In genomic region chr14:102795060-102795925, GRCh38 we compare ENCODE assay signal across 8 cellular contexts. TPM values are rescaled to one million over a fixed set of nuclear protein-coding genes. Genes with fewer than 3 reads are reported as not detected.
DNase-seq lines count a peak whose midpoint lies in the region; ATAC-seq and TF ChIP-seq lines count a peak whose summit lies in the region.

No MANE protein-coding gene starts in this region.

- H3K4me3 ChIP-seq in Caco-2 (ENCODE audit: low read depth, low read length) (no peak overlapping the region), RWPE2 (ENCODE audit: severe bottlenecking) (no peak overlapping the region)

- H3K9me3 ChIP-seq in Caco-2 (peaks cover 9% of the 10 kb centered on the region), RWPE2 (ENCODE audit: severe bottlenecking) (no peaks in the 10 kb centered on the region)

- no peak for TF ChIP-seq CTCF in Caco-2 (IDR thresholded peaks at IDR 0.05; ENCODE audit: insufficient read depth in 1 of 2, low read depth in 1 of 2, low read length in 1 of 2, severe bottlenecking in 1 of 2, unreplicated experiment in 1 of 2)
- TF ChIP-seq CTCF in RWPE2 (IDR thresholded peaks at IDR 0.05; ENCODE audit: poor library complexity, severe bottlenecking): no peak

- H3K4me1 ChIP-seq in Caco-2 (peaks cover 12% of the 10 kb centered on the region), RWPE2 (ENCODE audit: insufficient read depth, poor library complexity, severe bottlenecking) (peaks cover 13% of the 10 kb centered on the region)

- peak overlapping the region; percentile 77 for H3K27ac Mint-ChIP-seq in Caco-2 (ENCODE audit: unreplicated experiment)
- H3K27ac Mint-ChIP-seq in naive thymus-derived CD8-positive, alpha-beta T cell: peak overlapping the region; percentile 17 to 93 (median 79)

- no peaks in the 10 kb centered on the region for H3K4me1 Mint-ChIP-seq in Caco-2 (ENCODE audit: low read depth, unreplicated experiment)
- peaks cover 26 to 86% (median 66%) of the 10 kb centered on the region in 4 donors for H3K4me1 Mint-ChIP-seq in naive thymus-derived CD8-positive, alpha-beta T cell

- CTCF ChIA-PET in Caco-2 (lab: Charles Lee): no interaction called here

- POLR2A ChIA-PET in Caco-2 (lab: Charles Lee): interaction anchor here (0.5 kb wide), 1 partner anchor 84 kb away, joined by 3 read pairs; no protein-coding TSS in a partner anchor
- POLR2A ChIA-PET in naive thymus-derived CD8-positive, alpha-beta T cell (lab: Charles Lee): no interaction called here

- peaks cover 6% of the 10 kb centered on the region for H3K36me3 Mint-ChIP-seq in Caco-2 (ENCODE audit: insufficient read depth, unreplicated experiment)
- H3K36me3 Mint-ChIP-seq in naive thymus-derived CD8-positive, alpha-beta T cell: peaks cover 6 to 19% (median 18%) of the 10 kb centered on the region in 3 donors

- DNase-seq in Caco-2 (peak; percentile 56 to 65), HS-27A (ENCODE audit: low read depth) (peak; percentile 42), RWPE2 (ENCODE audit: low spot score) (no peak), epidermal melanocyte (ENCODE audit: insufficient read length, low spot score) (peak; percentile 48), middle frontal gyrus (ENCODE audit: extremely low spot score, low spot score) (no peak)
- peak in 5 of 10 donors; percentile 29 to 49 (median 35) for DNase-seq in naive thymus-derived CD8-positive, alpha-beta T cell

- no peak overlapping the region for H3K4me3 Mint-ChIP-seq in Caco-2 (ENCODE audit: unreplicated experiment)
- peak overlapping the region in 8 of 10 donors; percentile 15 to 62 (median 40) for H3K4me3 Mint-ChIP-seq in naive thymus-derived CD8-positive, alpha-beta T cell

- intact Hi-C loops in Caco-2 (cut with micrococcal nuclease; ENCODE audit: unreplicated experiment): no loop called here

- ATAC-seq in RWPE2 (ENCODE audit: low read depth) (peak; percentile 97), HG02588 (IDR thresholded peaks at IDR 0.05; ENCODE audit: unreplicated experiment) (no peak), GM21737 (IDR thresholded peaks at IDR 0.05; ENCODE audit: unreplicated experiment) (no peak)
- ATAC-seq in naive thymus-derived CD8-positive, alpha-beta T cell: peak; percentile 77 to 96

- H3K9me3 Mint-ChIP-seq in Caco-2 (ENCODE audit: unreplicated experiment): no peaks in the 10 kb centered on the region
- H3K9me3 Mint-ChIP-seq in naive thymus-derived CD8-positive, alpha-beta T cell: peaks cover 0 to 13% (median 2%) of the 10 kb centered on the region in 9 donors

- H3K27ac ChIP-seq in RWPE2 (ENCODE audit: poor library complexity, severe bottlenecking): peak overlapping the region; percentile 59

- H3K27me3 ChIP-seq in Caco-2 (replicated peaks; ENCODE audit: control insufficient read depth, insufficient read depth, low read length) (no peaks in the 10 kb centered on the region), RWPE2 (ENCODE audit: insufficient read depth, poor library complexity, severe bottlenecking) (no peaks in the 10 kb centered on the region)

- TSS peak; percentile 23 for BruUV-seq in Caco-2 (replicated peaks; lab: Mats Ljungman, UMichigan)

- no peaks in the 10 kb centered on the region for H3K36me3 ChIP-seq in Caco-2 (ENCODE audit: control insufficient read depth, insufficient read depth, low read length)
- no peaks in the 10 kb centered on the region for H3K36me3 ChIP-seq in RWPE2 (ENCODE audit: low read depth)

- no peaks in the 10 kb centered on the region for H3K27me3 Mint-ChIP-seq in Caco-2 (ENCODE audit: insufficient read depth, unreplicated experiment)
- no peaks in the 10 kb centered on the region for H3K27me3 Mint-ChIP-seq in naive thymus-derived CD8-positive, alpha-beta T cell

RNA-seq across cellular contexts. Expression of gene TRAF3, which starts 18.0 kb away (rescaled TPM):
- 16.6 and 18.3 TPM in 2 replicates for total RNA-seq in Caco-2 (2022)
- total RNA-seq in naive thymus-derived CD8-positive, alpha-beta T cell: 10 to 100 TPM; 40.8 to 45.2 TPM
- 10 to 100 TPM; 13.3 to 18.5 (median 13.8) TPM for polyA plus RNA-seq in naive thymus-derived CD8-positive, alpha-beta T cell

Comparison
In these comparisons a context has a peak if more than half of its experiments do, and no peak if none do; other contexts are left out.
1. DNase-seq: peak in Caco-2 (2 of 2), HS-27A (single experiment) and epidermal melanocyte (single experiment); none in RWPE2 (single experiment) and middle frontal gyrus (single experiment).
2. ATAC-seq: peak in RWPE2 (single experiment) and naive thymus-derived CD8-positive, alpha-beta T cell (2 of 2); none in HG02588 (single experiment) and GM21737 (single experiment).